Comparison of ENCODE assay signal across 7 cellular contexts in the genomic region with DNA sequence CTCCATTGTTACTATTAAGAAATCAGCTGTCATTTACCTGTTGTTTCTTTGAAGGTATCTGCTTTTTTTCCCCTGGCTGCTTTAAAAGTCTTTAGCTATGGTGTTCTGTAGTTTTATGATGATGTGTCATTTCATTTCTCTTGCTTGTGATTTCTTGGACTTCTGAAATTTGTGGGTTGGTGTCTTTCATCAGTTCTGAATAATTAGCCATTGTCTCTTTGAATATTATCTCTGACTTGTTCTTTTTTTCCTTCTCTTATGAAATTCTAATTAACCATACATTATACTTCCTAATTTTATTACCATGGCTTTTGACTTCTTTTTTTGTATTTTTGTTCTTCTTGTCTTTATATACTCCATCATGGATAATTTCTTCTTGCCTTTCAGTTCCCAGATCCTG.
DNase-seq lines count a peak whose midpoint lies in the region; ATAC-seq, FAIRE-seq and TF ChIP-seq lines count a peak whose summit lies in the region.
"Not testable (repeated sequence)": the region's sequence is repeated elsewhere in the genome, so short reads cannot be mapped to it uniquely, and the experiment has no call there.

No MANE protein-coding gene starts in this region.

- peaks cover 18% of the 10 kb centered on the region for H3K36me3 Mint-ChIP-seq in HFFc6 (ENCODE audit: low read depth)
- H3K36me3 Mint-ChIP-seq in WTC11; activated naive CD4-positive, alpha-beta T cell treated with anti-CD3 and anti-CD28 coated beads, Interleukin-2, amount 50 U/mL, for 24 hours; immature natural killer cell: not testable (repeated sequence)
- H3K36me3 Mint-ChIP-seq in central memory CD8-positive, alpha-beta T cell (ENCODE audit: insufficient read depth): peaks cover 36% of the 10 kb centered on the region
- H3K36me3 Mint-ChIP-seq in stimulated activated effector memory CD8-positive, alpha-beta T cell treated with anti-CD3 and anti-CD28 coated beads, Interleukin-12 subunit alpha, Interleukin-12 subunit beta, amount 100 ng/mL, for 72 hours: peaks cover 85% of the 10 kb centered on the region

- peaks cover 19% of the 10 kb centered on the region for H3K4me1 Mint-ChIP-seq in HFFc6 (ENCODE audit: low read depth)
- not testable (repeated sequence) for H3K4me1 Mint-ChIP-seq in WTC11; immature natural killer cell; stimulated activated effector memory CD8-positive, alpha-beta T cell treated with anti-CD3 and anti-CD28 coated beads, Interleukin-12 subunit alpha, Interleukin-12 subunit beta, amount 100 ng/mL, for 72 hours
- peaks cover 18% of the 10 kb centered on the region for H3K4me1 Mint-ChIP-seq in activated naive CD4-positive, alpha-beta T cell treated with anti-CD3 and anti-CD28 coated beads, Interleukin-2, amount 50 U/mL, for 24 hours
- H3K4me1 Mint-ChIP-seq in central memory CD8-positive, alpha-beta T cell: peaks cover 23% of the 10 kb centered on the region

- not testable (repeated sequence) for ATAC-seq in WTC11; central memory CD8-positive, alpha-beta T cell (replicated peaks; ENCODE audit: extremely low read depth, poor library complexity, severe bottlenecking); stimulated activated effector memory CD8-positive, alpha-beta T cell treated with anti-CD3 and anti-CD28 coated beads, Interleukin-12 subunit alpha, Interleukin-12 subunit beta, amount 100 ng/mL, for 72 hours

- POLR2A ChIA-PET in WTC11 (lab: Charles Lee): not testable (repeated sequence)

- CTCF ChIA-PET in WTC11 (lab: Charles Lee): not testable (repeated sequence)

- H3K4me3 Mint-ChIP-seq in HFFc6; WTC11; activated naive CD4-positive, alpha-beta T cell treated with anti-CD3 and anti-CD28 coated beads, Interleukin-2, amount 50 U/mL, for 24 hours; central memory CD8-positive, alpha-beta T cell; immature natural killer cell; stimulated activated effector memory CD8-positive, alpha-beta T cell treated with anti-CD3 and anti-CD28 coated beads, Interleukin-12 subunit alpha, Interleukin-12 subunit beta, amount 100 ng/mL, for 72 hours: not testable (repeated sequence)

- DNase-seq in D721Med (ENCODE audit: insufficient read length, low spot score); HFFc6; WTC11 (ENCODE audit: low spot score); central memory CD8-positive, alpha-beta T cell (ENCODE audit: low spot score in 2 of 2); immature natural killer cell; stimulated activated effector memory CD8-positive, alpha-beta T cell treated with anti-CD3 and anti-CD28 coated beads, Interleukin-12 subunit alpha, Interleukin-12 subunit beta, amount 100 ng/mL, for 72 hours (ENCODE audit: low spot score in 2 of 2): not testable (repeated sequence)

- not testable (repeated sequence) for H3K27me3 Mint-ChIP-seq in HFFc6 (ENCODE audit: insufficient read depth); WTC11 (ENCODE audit: low read depth); activated naive CD4-positive, alpha-beta T cell treated with anti-CD3 and anti-CD28 coated beads, Interleukin-2, amount 50 U/mL, for 24 hours; central memory CD8-positive, alpha-beta T cell; immature natural killer cell (ENCODE audit: low read depth in 3 of 3)

- not testable (repeated sequence) for H3K9me3 Mint-ChIP-seq in HFFc6; WTC11; activated naive CD4-positive, alpha-beta T cell treated with anti-CD3 and anti-CD28 coated beads, Interleukin-2, amount 50 U/mL, for 24 hours; central memory CD8-positive, alpha-beta T cell; immature natural killer cell; stimulated activated effector memory CD8-positive, alpha-beta T cell treated with anti-CD3 and anti-CD28 coated beads, Interleukin-12 subunit alpha, Interleukin-12 subunit beta, amount 100 ng/mL, for 72 hours

- not testable (repeated sequence) for TF ChIP-seq CTCF in D721Med (IDR thresholded peaks at IDR 0.05; ENCODE audit: insufficient read depth, missing control alignments); HFFc6 (IDR thresholded peaks at IDR 0.05); WTC11 (IDR thresholded peaks at IDR 0.05)

- FAIRE-seq in D721Med (lab: Jason Lieb, UNC): peak; percentile 69

- peak overlapping the region; percentile 30; the same call in 1 of the 2 replicates for H3K27ac Mint-ChIP-seq in HFFc6
- H3K27ac Mint-ChIP-seq in WTC11: peak overlapping the region; percentile 43
- H3K27ac Mint-ChIP-seq in activated naive CD4-positive, alpha-beta T cell treated with anti-CD3 and anti-CD28 coated beads, Interleukin-2, amount 50 U/mL, for 24 hours: peak overlapping the region; percentile 82
- H3K27ac Mint-ChIP-seq in central memory CD8-positive, alpha-beta T cell (ENCODE audit: low read depth): peak overlapping the region; percentile 78
- peak overlapping the region in 4 of 6 donors; percentile 3 to 58 (median 30) for H3K27ac Mint-ChIP-seq in immature natural killer cell
- H3K27ac Mint-ChIP-seq in stimulated activated effector memory CD8-positive, alpha-beta T cell treated with anti-CD3 and anti-CD28 coated beads, Interleukin-12 subunit alpha, Interleukin-12 subunit beta, amount 100 ng/mL, for 72 hours: peak overlapping the region; percentile 58

Comparison
In these comparisons a context has a peak if more than half of its experiments do, and no peak if none do; other contexts are left out.
1. H3K27ac Mint-ChIP-seq: peak in every context shown above with its lines; median percentile 82 in activated naive CD4-positive, alpha-beta T cell treated with anti-CD3 and anti-CD28 coated beads, Interleukin-2, amount 50 U/mL, for 24 hours; 78 in central memory CD8-positive, alpha-beta T cell; 58 in stimulated activated effector memory CD8-positive, alpha-beta T cell treated with anti-CD3 and anti-CD28 coated beads, Interleukin-12 subunit alpha, Interleukin-12 subunit beta, amount 100 ng/mL, for 72 hours; 43 in WTC11; 30 in HFFc6; 30 in immature natural killer cell.